8 cellular contexts compared by ENCODE assay signal in the genomic region with DNA sequence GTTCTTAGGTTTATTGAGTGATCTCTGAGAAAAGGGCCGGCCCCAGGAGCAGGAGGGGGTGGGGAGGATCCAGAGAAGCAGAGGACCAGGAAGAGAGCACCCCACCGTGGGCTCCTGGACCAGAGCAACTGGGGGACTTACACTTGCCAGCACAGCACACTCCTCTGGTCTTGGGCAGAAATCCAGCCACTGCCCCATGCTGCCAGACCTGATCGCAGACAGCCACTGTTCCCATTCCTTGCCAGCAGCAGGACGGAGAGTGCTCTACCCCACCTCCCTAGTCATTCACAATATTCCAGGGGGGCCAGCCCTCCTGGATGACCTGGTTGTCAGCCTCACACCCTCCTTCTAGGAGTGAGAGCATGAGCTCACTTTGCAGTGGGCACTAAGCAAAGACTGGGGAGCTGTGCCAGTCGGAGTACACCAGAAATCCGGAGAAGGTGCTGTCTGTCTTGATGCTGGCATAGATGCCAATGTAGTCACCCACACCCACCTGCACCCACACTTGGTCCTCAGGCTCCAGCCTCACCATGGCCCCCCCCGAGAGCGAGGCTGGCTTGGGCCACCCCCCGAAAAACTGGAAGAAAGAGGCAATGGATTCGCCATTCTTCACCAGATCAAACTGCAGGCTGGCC. TPM values are rescaled to one million over a fixed set of nuclear protein-coding genes. Genes with fewer than 3 reads are reported as not detected.
DNase-seq lines count a peak whose midpoint lies in the region; ATAC-seq and TF ChIP-seq lines count a peak whose summit lies in the region.

No MANE protein-coding gene starts in this region.

- CTCF ChIA-PET in CD8-positive, alpha-beta memory T cell (lab: Charles Lee): interaction anchor here (1.1 to 2.3 kb wide), 7 partner anchors 13 to 390 kb away, joined by 3 to 23 read pairs (median 4); a partner anchor contains a TSS
- CTCF ChIA-PET in T-cell (lab: Charles Lee): interaction anchor here (0.6 to 2.8 kb wide), 8 partner anchors 9 to 843 kb away, joined by 3 to 11 read pairs (median 6); no protein-coding TSS in a partner anchor

- no peaks in the 10 kb centered on the region for H3K36me3 ChIP-seq in CD8-positive, alpha-beta memory T cell (ENCODE audit: insufficient read depth, low read length)
- H3K36me3 ChIP-seq in sigmoid colon (peaks cover 0 to 9% (median 0%) of the 10 kb centered on the region in 4 donors), brain microvascular endothelial cell (replicated peaks) (no peaks in the 10 kb centered on the region)

- no peak for ATAC-seq in T-cell (replicated peaks in 1 of 4)
- ATAC-seq in left ventricle myocardium superior: peak; percentile 8
- ATAC-seq in HG02642 (IDR thresholded peaks at IDR 0.05; ENCODE audit: poor library complexity, unreplicated experiment): no peak

- TF ChIP-seq POLR2A in sigmoid colon (IDR thresholded peaks at IDR 0.05): no peak

- peak overlapping the region in 2 of 8 donors; percentile 24 to 27 for H3K27ac Mint-ChIP-seq in CD8-positive, alpha-beta memory T cell
- peak overlapping the region in 1 of 2 donors; percentile 27 for H3K27ac Mint-ChIP-seq in T-cell

- peak overlapping the region; percentile 25 to 75 (median 46) for H3K4me3 Mint-ChIP-seq in CD8-positive, alpha-beta memory T cell
- H3K4me3 Mint-ChIP-seq in T-cell: peak overlapping the region in 2 of 3 donors; percentile 31 to 65

- POLR2A ChIA-PET in CD8-positive, alpha-beta memory T cell (lab: Charles Lee): no interaction called here
- POLR2A ChIA-PET in T-cell (lab: Charles Lee): no interaction called here

- H3K36me3 Mint-ChIP-seq in CD8-positive, alpha-beta memory T cell: peaks cover 0 to 20% (median 4%) of the 10 kb centered on the region in 3 donors
- H3K36me3 Mint-ChIP-seq in T-cell: peaks cover 7% of the 10 kb centered on the region

- 71 to 78% methylated on average over 10 of the region's 10 CpGs for WGBS in sigmoid colon, 2 donors

- no peak overlapping the region for H3K4me3 ChIP-seq in CD8-positive, alpha-beta memory T cell (ENCODE audit: low read length)
- H3K4me3 ChIP-seq in sigmoid colon (peak overlapping the region; percentile 51 to 73 (median 59)), brain microvascular endothelial cell (ENCODE audit: low read depth, low read length) (no peak overlapping the region)

- H3K27me3 ChIP-seq in CD8-positive, alpha-beta memory T cell (ENCODE audit: insufficient read depth, low read length, poor library complexity, severe bottlenecking): peaks cover 37% of the 10 kb centered on the region
- H3K27me3 ChIP-seq in sigmoid colon: peaks cover 0 to 19% (median 12%) of the 10 kb centered on the region in 3 donors
- peaks cover 15% of the 10 kb centered on the region for H3K27me3 ChIP-seq in brain microvascular endothelial cell (replicated peaks)

- H3K9me3 ChIP-seq in CD8-positive, alpha-beta memory T cell (ENCODE audit: low read length): no peaks in the 10 kb centered on the region
- no peaks in the 10 kb centered on the region for H3K9me3 ChIP-seq in sigmoid colon

- peaks cover 14% of the 10 kb centered on the region for H3K4me1 ChIP-seq in CD8-positive, alpha-beta memory T cell (ENCODE audit: insufficient read depth, low read length)
- peaks cover 0 to 70% (median 62%) of the 10 kb centered on the region in 4 donors for H3K4me1 ChIP-seq in sigmoid colon

- TF ChIP-seq CTCF in sigmoid colon (IDR thresholded peaks at IDR 0.05): no peak
- no peak for TF ChIP-seq CTCF in brain microvascular endothelial cell (IDR thresholded peaks at IDR 0.05; ENCODE audit: low read depth, low read length, missing control alignments)

- peaks cover 26 to 52% (median 41%) of the 10 kb centered on the region in 3 donors for H3K4me1 Mint-ChIP-seq in CD8-positive, alpha-beta memory T cell
- H3K4me1 Mint-ChIP-seq in T-cell: peaks cover 32 to 47% (median 36%) of the 10 kb centered on the region in 3 donors

- in situ Hi-C loops in brain microvascular endothelial cell (cut with HindIII; ENCODE audit: low pct_ligation_motif_present, low sequenced_read_pairs): no loop called here

- intact Hi-C loops in left ventricle myocardium superior (cut with micrococcal nuclease): no loop called here
- intact Hi-C loops in sigmoid colon (cut with DNase I): loop anchor here (1.0 kb wide), 1 partner anchor 133 kb away; a partner anchor contains a TSS

- no peaks in the 10 kb centered on the region for H3K9me3 Mint-ChIP-seq in CD8-positive, alpha-beta memory T cell
- no peaks in the 10 kb centered on the region for H3K9me3 Mint-ChIP-seq in T-cell

- no peak for DNase-seq in CD8-positive, alpha-beta memory T cell
- DNase-seq in T-cell: no peak
- DNase-seq in left ventricle myocardium superior: peak; percentile 56
- no peak for DNase-seq in sigmoid colon
- no peak for DNase-seq in brain microvascular endothelial cell
- no peak for DNase-seq in stimulated activated CD4-positive, alpha-beta T cell treated with anti-CD3 and anti-CD28 coated beads, Interleukin-2, amount 100 ng/mL, for 24 hours
- no peak for DNase-seq in activated effector memory CD4-positive, alpha-beta T cell treated with anti-CD3 and anti-CD28 coated beads, Interleukin-2, amount 50 U/mL, for 16 hours

- no peak overlapping the region for H3K27ac ChIP-seq in CD8-positive, alpha-beta memory T cell (ENCODE audit: low read depth, low read length)
- H3K27ac ChIP-seq in sigmoid colon (peak overlapping the region; percentile 80 to 92 (median 84)), brain microvascular endothelial cell (no peak overlapping the region)

- peaks cover 25 to 42% of the 10 kb centered on the region in 2 donors for H3K27me3 Mint-ChIP-seq in CD8-positive, alpha-beta memory T cell
- H3K27me3 Mint-ChIP-seq in T-cell: peaks cover 18 to 39% of the 10 kb centered on the region in 2 donors

- TF ChIP-seq EP300 in sigmoid colon (IDR thresholded peaks at IDR 0.05): no peak

RNA-seq across cellular contexts. Expression of a gene that starts 1.6 kb away (rescaled TPM):
- not detected for total RNA-seq in CD8-positive, alpha-beta memory T cell
- not detected for polyA plus RNA-seq in CD8-positive, alpha-beta memory T cell
- total RNA-seq in T-cell: not detected
- 14.4 TPM for total RNA-seq in left ventricle myocardium superior
- total RNA-seq in sigmoid colon: 10 to 100 TPM; 23.2 to 35.2 (median 32.4) TPM
- 10 to 100 TPM in 1 of 3 donors, 1 to 10 TPM in 2; 4.9 to 12.5 (median 5.4) TPM for polyA plus RNA-seq in sigmoid colon

RNA-seq across cellular contexts. Expression of a gene that starts 4.7 kb away (rescaled TPM):
- total RNA-seq in CD8-positive, alpha-beta memory T cell: 10 to 100 TPM; 33.2 to 34.8 TPM
- 46.1 TPM for polyA plus RNA-seq in CD8-positive, alpha-beta memory T cell
- 10 to 100 TPM; 18.4 to 21.4 (median 20.3) TPM for total RNA-seq in T-cell
- 13.2 TPM for total RNA-seq in left ventricle myocardium superior
- 10 to 100 TPM in 3 of 4 donors, 1 to 10 TPM in 1; 9.8 to 18.3 (median 11.8) TPM for total RNA-seq in sigmoid colon
- 10 to 100 TPM in 1 of 3 donors, 1 to 10 TPM in 2; 6.2 to 26.1 (median 7.2) TPM for polyA plus RNA-seq in sigmoid colon

RNA-seq across cellular contexts. Expression of a gene that starts 7.4 kb away (rescaled TPM):
- not detected for total RNA-seq in CD8-positive, alpha-beta memory T cell
- not detected for polyA plus RNA-seq in CD8-positive, alpha-beta memory T cell
- not detected for total RNA-seq in T-cell
- total RNA-seq in left ventricle myocardium superior: not detected
- under 1 TPM in 1 of 4 donors, not detected in 3; 0.14 TPM for total RNA-seq in sigmoid colon
- polyA plus RNA-seq in sigmoid colon: not detected

RNA-seq across cellular contexts. Expression of a gene that starts 22.1 kb away (rescaled TPM):
- 1 to 10 TPM; 2.0 to 2.7 TPM for total RNA-seq in CD8-positive, alpha-beta memory T cell
- 1.6 TPM for polyA plus RNA-seq in CD8-positive, alpha-beta memory T cell
- 10 to 100 TPM in 1 of 5 donors, 1 to 10 TPM in 1, under 1 TPM in 3; 0.50 to 10.2 (median 0.76) TPM for total RNA-seq in T-cell
- 44.7 TPM for total RNA-seq in left ventricle myocardium superior
- 1,000 to 10,000 TPM in 1 of 4 donors, 100 to 1,000 TPM in 3; 628 to 1,033 (median 813) TPM for total RNA-seq in sigmoid colon
- 10 to 100 TPM in 1 of 3 donors, 1 to 10 TPM in 2; 2.1 to 51.5 (median 4.8) TPM for polyA plus RNA-seq in sigmoid colon

RNA-seq across cellular contexts. Expression of a gene that starts 42.4 kb away (rescaled TPM):
- total RNA-seq in CD8-positive, alpha-beta memory T cell: under 1 TPM; 0.15 to 0.51 TPM
- not detected for polyA plus RNA-seq in CD8-positive, alpha-beta memory T cell
- 1 to 10 TPM in 1 of 5 donors, under 1 TPM in 4; 0.13 to 3.2 (median 0.44) TPM for total RNA-seq in T-cell
- total RNA-seq in left ventricle myocardium superior: 173 TPM
- total RNA-seq in sigmoid colon: 1 to 10 TPM in 3 of 4 donors, under 1 TPM in 1; 0.71 to 1.9 (median 1.5) TPM
- 10 to 100 TPM; 11.6 to 13.2 (median 13.0) TPM for polyA plus RNA-seq in sigmoid colon

Comparison
In these comparisons a context has a peak if more than half of its experiments do, and no peak if none do; other contexts are left out.
1. H3K27ac ChIP-seq: peak in sigmoid colon (4 of 4); none in CD8-positive, alpha-beta memory T cell (single experiment) and brain microvascular endothelial cell (single experiment).
2. H3K4me3 ChIP-seq: peak in sigmoid colon (4 of 4); none in CD8-positive, alpha-beta memory T cell (single experiment) and brain microvascular endothelial cell (single experiment).
3. RNA of a gene that starts 1.6 kb away (total RNA-seq): 23.2 to 35.2 TPM in sigmoid colon and 14.4 TPM in left ventricle myocardium superior (single experiment); not detected in CD8-positive, alpha-beta memory T cell and not detected in T-cell; every median in the first group is over 10 times any median in the second.